ENCODE assay signal across 10 cellular contexts in genomic region chr5:40405230-40405629, GRCh38.
DNase-seq lines count a peak whose midpoint lies in the region; TF ChIP-seq lines count a peak whose summit lies in the region.
"Had no signal": no experiment of that assay in that cellular context is flagged by ENCODE, and none has a peak within 500 bp of the region (broad histone marks: within the 10 kb centered on the region; RNA-seq: fewer than 3 reads in every experiment).

No MANE protein-coding gene starts in this region.

- DNase-seq in SIG-M5 treated with dmso at 0.1 percent for 504 hours (lab: John Stamatoyannopoulos, UW; ENCODE audit: unreplicated experiment), result peak; percentile 46
- no peak for DNase-seq in SIG-M5 (lab: John Stamatoyannopoulos, UW)
- peak; percentile 30 for DNase-seq in RWPE1 (ENCODE audit: low spot score)
- DNase-seq in fibroblast of gingiva (ENCODE audit: low read depth), result peak; percentile 38
- no peak for DNase-seq in activated CD8-positive, alpha-beta memory T cell treated with anti-CD3 and anti-CD28 coated beads, Interleukin-2, amount 50 U/mL, for 48 hours
- no peak for DNase-seq in D341Med (ENCODE audit: low spot score)
- no peak for DNase-seq in middle frontal gyrus (ENCODE audit: extremely low spot score, low spot score)
- DNase-seq: 8988T, NCI-H82 had no signal

- no peak overlapping the region for H3K9ac ChIP-seq in skeletal muscle tissue (ENCODE audit: low read depth in 1 of 3, low read length in 3 of 3)

- H3K27me3 ChIP-seq in skeletal muscle tissue (ENCODE audit: control insufficient read depth in 3 of 3, insufficient read depth in 3 of 3, low read length in 3 of 3), result no peaks in the 10 kb centered on the region

- H3K36me3 ChIP-seq in skeletal muscle tissue (ENCODE audit: control insufficient read depth in 3 of 3, insufficient read depth in 3 of 3, low read length in 3 of 3), result no peaks in the 10 kb centered on the region

- no peak for TF ChIP-seq CTCF in RWPE1 (conservative IDR thresholded peaks at IDR 0.05; ENCODE audit: low read depth)

- H3K9me3 ChIP-seq in skeletal muscle tissue (ENCODE audit: control insufficient read depth in 3 of 3, low read length in 3 of 3), result no peaks in the 10 kb centered on the region

- POLR2A ChIA-PET in RWPE1 (lab: Yijun Ruan, JAX; ENCODE audit: low non-redundant PET), result no interaction called here

- no peak overlapping the region for H3K4me3 ChIP-seq in skeletal muscle tissue (ENCODE audit: low read length in 3 of 3)

- peaks cover 0 to 15% (median 6%) of the 10 kb centered on the region in 3 donors for H3K4me1 ChIP-seq in skeletal muscle tissue (ENCODE audit: control insufficient read depth in 3 of 3, insufficient read depth in 3 of 3, low read length in 3 of 3)

- H3K27ac ChIP-seq in RWPE1, result no peak overlapping the region
- peak overlapping the region; percentile 39 for H3K27ac ChIP-seq in skeletal muscle tissue (ENCODE audit: low read depth, low read length)

- CTCF ChIA-PET in RWPE1 (lab: Yijun Ruan, JAX), result no interaction called here

Comparison
In these comparisons a context has a peak if more than half of its experiments do, and no peak if none do; other contexts are left out.
1. DNase-seq: peak in SIG-M5 treated with dmso at 0.1 percent for 504 hours (single experiment), RWPE1 (single experiment) and fibroblast of gingiva (single experiment); none in SIG-M5 (single experiment), activated CD8-positive, alpha-beta memory T cell treated with anti-CD3 and anti-CD28 coated beads, Interleukin-2, amount 50 U/mL, for 48 hours (single experiment), D341Med (single experiment) and middle frontal gyrus (single experiment).